Comparison of ENCODE assay signal across 1 cellular context in the genomic region with DNA sequence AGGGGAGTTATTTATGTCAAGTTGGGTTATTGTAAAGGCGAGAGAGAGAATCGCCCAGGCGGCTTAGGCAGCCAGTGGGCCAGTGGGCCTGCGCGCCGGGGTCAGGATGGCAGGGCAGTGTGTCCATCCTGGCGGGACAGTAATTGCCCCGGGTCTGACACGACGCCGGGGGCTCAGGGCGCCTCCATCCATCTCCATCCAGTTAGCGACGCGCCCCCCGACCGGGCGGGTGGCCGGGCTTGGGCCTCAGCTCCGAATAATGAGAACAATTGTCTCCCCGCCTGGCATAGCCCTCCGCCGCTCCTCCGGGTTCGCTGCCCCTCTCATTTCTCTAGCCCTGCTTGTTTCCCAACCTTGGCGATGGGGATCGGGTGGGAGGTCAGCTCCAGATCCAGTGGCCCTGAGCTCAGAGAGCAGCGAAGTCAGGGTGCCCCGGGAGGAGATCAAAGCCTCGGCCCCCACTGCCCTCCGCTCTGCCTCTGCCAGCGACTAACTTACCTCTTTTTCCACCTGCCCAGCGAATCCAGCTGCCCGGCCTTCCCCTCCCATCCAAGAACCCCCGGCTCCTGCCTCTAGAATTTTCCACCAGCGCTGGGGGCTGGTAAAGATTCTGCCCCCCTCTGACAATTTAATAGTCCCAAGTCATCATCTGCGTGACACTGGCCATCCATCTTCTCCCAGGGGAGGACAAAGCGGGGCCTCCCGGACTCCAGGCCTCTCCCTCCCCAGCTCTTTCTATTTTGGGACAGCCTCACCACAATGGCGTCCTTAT.
TF ChIP-seq lines count a peak whose summit lies in the region.

No MANE protein-coding gene starts in this region.

TF ChIP-seq in GM23338, 12 proteins besides CTCF, POLR2A, EP300 and RAD21 (continued from another document):
- TF ChIP-seq, protein P1, sequence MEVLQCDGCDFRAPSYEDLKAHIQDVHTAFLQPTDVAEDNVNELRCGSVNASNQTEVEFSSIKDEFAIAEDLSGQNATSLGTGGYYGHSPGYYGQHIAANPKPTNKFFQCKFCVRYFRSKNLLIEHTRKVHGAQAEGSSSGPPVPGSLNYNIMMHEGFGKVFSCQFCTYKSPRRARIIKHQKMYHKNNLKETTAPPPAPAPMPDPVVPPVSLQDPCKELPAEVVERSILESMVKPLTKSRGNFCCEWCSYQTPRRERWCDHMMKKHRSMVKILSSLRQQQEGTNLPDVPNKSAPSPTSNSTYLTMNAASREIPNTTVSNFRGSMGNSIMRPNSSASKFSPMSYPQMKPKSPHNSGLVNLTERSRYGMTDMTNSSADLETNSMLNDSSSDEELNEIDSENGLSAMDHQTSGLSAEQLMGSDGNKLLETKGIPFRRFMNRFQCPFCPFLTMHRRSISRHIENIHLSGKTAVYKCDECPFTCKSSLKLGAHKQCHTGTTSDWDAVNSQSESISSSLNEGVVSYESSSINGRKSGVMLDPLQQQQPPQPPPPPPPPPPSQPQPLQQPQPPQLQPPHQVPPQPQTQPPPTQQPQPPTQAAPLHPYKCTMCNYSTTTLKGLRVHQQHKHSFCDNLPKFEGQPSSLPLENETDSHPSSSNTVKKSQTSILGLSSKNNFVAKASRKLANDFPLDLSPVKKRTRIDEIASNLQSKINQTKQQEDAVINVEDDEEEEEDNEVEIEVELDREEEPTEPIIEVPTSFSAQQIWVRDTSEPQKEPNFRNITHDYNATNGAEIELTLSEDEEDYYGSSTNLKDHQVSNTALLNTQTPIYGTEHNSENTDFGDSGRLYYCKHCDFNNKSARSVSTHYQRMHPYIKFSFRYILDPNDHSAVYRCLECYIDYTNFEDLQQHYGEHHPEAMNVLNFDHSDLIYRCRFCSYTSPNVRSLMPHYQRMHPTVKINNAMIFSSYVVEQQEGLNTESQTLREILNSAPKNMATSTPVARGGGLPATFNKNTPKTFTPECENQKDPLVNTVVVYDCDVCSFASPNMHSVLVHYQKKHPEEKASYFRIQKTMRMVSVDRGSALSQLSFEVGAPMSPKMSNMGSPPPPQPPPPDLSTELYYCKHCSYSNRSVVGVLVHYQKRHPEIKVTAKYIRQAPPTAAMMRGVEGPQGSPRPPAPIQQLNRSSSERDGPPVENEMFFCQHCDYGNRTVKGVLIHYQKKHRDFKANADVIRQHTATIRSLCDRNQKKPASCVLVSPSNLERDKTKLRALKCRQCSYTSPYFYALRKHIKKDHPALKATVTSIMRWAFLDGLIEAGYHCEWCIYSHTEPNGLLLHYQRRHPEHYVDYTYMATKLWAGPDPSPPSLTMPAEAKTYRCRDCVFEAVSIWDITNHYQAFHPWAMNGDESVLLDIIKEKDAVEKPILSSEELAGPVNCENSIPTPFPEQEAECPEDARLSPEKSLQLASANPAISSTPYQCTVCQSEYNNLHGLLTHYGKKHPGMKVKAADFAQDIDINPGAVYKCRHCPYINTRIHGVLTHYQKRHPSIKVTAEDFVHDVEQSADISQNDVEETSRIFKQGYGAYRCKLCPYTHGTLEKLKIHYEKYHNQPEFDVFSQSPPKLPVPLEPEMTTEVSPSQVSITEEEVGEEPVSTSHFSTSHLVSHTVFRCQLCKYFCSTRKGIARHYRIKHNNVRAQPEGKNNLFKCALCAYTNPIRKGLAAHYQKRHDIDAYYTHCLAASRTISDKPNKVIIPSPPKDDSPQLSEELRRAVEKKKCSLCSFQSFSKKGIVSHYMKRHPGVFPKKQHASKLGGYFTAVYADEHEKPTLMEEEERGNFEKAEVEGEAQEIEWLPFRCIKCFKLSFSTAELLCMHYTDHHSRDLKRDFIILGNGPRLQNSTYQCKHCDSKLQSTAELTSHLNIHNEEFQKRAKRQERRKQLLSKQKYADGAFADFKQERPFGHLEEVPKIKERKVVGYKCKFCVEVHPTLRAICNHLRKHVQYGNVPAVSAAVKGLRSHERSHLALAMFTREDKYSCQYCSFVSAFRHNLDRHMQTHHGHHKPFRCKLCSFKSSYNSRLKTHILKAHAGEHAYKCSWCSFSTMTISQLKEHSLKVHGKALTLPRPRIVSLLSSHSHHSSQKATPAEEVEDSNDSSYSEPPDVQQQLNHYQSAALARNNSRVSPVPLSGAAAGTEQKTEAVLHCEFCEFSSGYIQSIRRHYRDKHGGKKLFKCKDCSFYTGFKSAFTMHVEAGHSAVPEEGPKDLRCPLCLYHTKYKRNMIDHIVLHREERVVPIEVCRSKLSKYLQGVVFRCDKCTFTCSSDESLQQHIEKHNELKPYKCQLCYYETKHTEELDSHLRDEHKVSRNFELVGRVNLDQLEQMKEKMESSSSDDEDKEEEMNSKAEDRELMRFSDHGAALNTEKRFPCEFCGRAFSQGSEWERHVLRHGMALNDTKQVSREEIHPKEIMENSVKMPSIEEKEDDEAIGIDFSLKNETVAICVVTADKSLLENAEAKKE (CRISPR knock-in tag; IDR thresholded peaks at IDR 0.05) = no peak
- TF ChIP-seq EZH2phosphoT487 (IDR thresholded peaks at IDR 0.05; ENCODE audit: unreplicated experiment) = peak; percentile 35
